Comparison of ENCODE assay signal across 1 cellular context in the genomic region with DNA sequence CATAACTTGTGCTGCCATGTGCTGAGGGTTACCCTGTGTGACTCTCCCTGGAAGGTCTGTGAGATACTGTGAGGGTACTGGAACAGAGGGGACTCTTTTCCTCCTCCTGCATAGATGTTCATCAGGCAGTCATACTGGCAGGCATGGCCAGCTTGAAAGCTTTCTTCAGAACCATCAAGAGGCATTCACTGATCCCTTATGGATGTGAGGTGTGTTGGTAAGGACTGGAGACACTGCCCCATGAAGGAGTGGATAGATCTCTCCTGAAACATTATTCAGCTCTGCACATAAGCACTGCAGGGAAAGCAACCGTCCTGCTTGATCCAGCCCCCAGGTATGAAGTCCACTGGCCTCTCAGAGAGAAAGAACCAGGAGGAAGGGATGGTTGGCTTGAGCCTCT.
TF ChIP-seq lines count a peak whose summit lies in the region.

No MANE protein-coding gene starts in this region.

TF ChIP-seq in H1, 55 proteins besides CTCF, POLR2A, EP300 and RAD21 (continued from another document):
- TF ChIP-seq, protein P1, sequence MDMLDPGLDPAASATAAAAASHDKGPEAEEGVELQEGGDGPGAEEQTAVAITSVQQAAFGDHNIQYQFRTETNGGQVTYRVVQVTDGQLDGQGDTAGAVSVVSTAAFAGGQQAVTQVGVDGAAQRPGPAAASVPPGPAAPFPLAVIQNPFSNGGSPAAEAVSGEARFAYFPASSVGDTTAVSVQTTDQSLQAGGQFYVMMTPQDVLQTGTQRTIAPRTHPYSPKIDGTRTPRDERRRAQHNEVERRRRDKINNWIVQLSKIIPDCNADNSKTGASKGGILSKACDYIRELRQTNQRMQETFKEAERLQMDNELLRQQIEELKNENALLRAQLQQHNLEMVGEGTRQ (IDR thresholded peaks at IDR 0.05; ENCODE audit: low read length): no peak
- TF ChIP-seq BACH1 (IDR thresholded peaks at IDR 0.05; ENCODE audit: low read length): no peak
- TF ChIP-seq SP4 (IDR thresholded peaks at IDR 0.05; ENCODE audit: low read length): no peak
- no peak for TF ChIP-seq CTBP2 (IDR thresholded peaks at IDR 0.05; ENCODE audit: borderline replicate concordance, insufficient read depth, insufficient read length, low read length)
- no peak for TF ChIP-seq CHD2 (IDR thresholded peaks at IDR 0.05; ENCODE audit: low read length)
- no peak for TF ChIP-seq CBX5 (IDR thresholded peaks at IDR 0.05; ENCODE audit: low read depth, low read length)
- TF ChIP-seq CBX8 (IDR thresholded peaks at IDR 0.05; ENCODE audit: borderline replicate concordance, low read depth, low read length): no peak
- TF ChIP-seq SIX5 (IDR thresholded peaks at IDR 0.05; ENCODE audit: low read depth, low read length): no peak
- TF ChIP-seq SAP30 (IDR thresholded peaks at IDR 0.05; ENCODE audit: insufficient read depth, insufficient replicate concordance, low read length): no peak
- TF ChIP-seq CREB1 (IDR thresholded peaks at IDR 0.05): no peak
- TF ChIP-seq EGR1 (IDR thresholded peaks at IDR 0.05; ENCODE audit: borderline replicate concordance, low read depth, low read length): no peak
- no peak for TF ChIP-seq JUND (IDR thresholded peaks at IDR 0.05; ENCODE audit: low read length)
- TF ChIP-seq BRCA1 (IDR thresholded peaks at IDR 0.05; ENCODE audit: low read depth, low read length): no peak
